In the genomic region with DNA sequence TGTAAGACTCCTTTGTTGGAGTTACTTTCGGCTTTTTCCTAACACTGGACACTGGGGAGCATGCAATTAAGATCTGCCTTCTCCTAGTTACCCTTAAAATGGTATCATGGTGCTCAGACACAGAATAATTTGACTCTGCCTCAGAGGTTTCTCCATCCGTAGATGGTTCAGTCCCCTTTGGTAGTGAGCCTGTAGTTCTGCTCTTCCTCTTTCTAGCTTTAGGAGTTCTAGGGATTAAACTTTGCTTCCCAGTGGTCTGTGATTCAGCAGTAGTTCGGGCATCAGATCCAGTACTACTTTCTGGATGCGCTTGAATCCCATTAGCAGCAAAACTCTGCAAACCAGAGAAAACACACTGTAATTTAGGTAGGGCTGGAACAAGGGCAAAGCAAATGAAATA, we compare ENCODE assay signal across 11 cellular contexts. TPM values are rescaled to one million over a fixed set of nuclear protein-coding genes. Genes with fewer than 3 reads are reported as not detected.
A peak's percentile ranks its signal among the peaks of the same experiment; 100 is the strongest.
DNase-seq lines count a peak whose midpoint lies in the region; ATAC-seq and TF ChIP-seq lines count a peak whose summit lies in the region.
"Had no signal": no experiment of that assay in that cellular context is flagged by ENCODE, and none has a peak within 500 bp of the region (broad histone marks: within the 10 kb centered on the region; RNA-seq: fewer than 3 reads in every experiment).

No MANE protein-coding gene starts in this region.

- H3K27ac Mint-ChIP-seq in activated CD8-positive, alpha-beta memory T cell treated with anti-CD3 and anti-CD28 coated beads, Interleukin-2, amount 10 ng/mL, durations not matched to agents 7 days and 5 days, result peak overlapping the region; percentile 96
- H3K27ac Mint-ChIP-seq in T-cell, result peak overlapping the region; percentile 64 to 99

- H3K9me3 Mint-ChIP-seq in activated CD8-positive, alpha-beta memory T cell treated with anti-CD3 and anti-CD28 coated beads, Interleukin-2, amount 10 ng/mL, durations not matched to agents 7 days and 5 days (ENCODE audit: low read depth), result no peaks in the 10 kb centered on the region
- no peaks in the 10 kb centered on the region for H3K9me3 Mint-ChIP-seq in T-cell

- peaks cover 9% of the 10 kb centered on the region for H3K36me3 ChIP-seq in fibroblast of lung (ENCODE audit: control insufficient read depth, insufficient read depth, low read length)
- H3K36me3 ChIP-seq in smooth muscle cell (ENCODE audit: low read depth), result peaks cover 13% of the 10 kb centered on the region

- H3K9me3 ChIP-seq in fibroblast of lung (ENCODE audit: control insufficient read depth, insufficient read depth, low read depth, low read length) (no peaks in the 10 kb centered on the region), smooth muscle cell (replicated peaks; ENCODE audit: low read depth) (no peaks in the 10 kb centered on the region)

- peaks cover 31% of the 10 kb centered on the region for H3K79me2 ChIP-seq in fibroblast of lung (ENCODE audit: control insufficient read depth, insufficient read depth, low read length)
- H3K79me2 ChIP-seq in smooth muscle cell (ENCODE audit: low read depth), result peaks cover 38% of the 10 kb centered on the region

- peaks cover 3% of the 10 kb centered on the region for H4K20me1 ChIP-seq in fibroblast of lung (ENCODE audit: control insufficient read depth, extremely low read depth, insufficient read depth, low read length)
- peaks cover 16% of the 10 kb centered on the region for H4K20me1 ChIP-seq in smooth muscle cell (ENCODE audit: low read depth)

- POLR2A ChIA-PET in T-cell (lab: Charles Lee), result interaction anchor here in 1 of 2 donors (0.7 kb wide), 1 partner anchor 10 kb away, joined by 3 read pairs; no protein-coding TSS in a partner anchor

- CTCF ChIA-PET in activated CD8-positive, alpha-beta memory T cell treated with anti-CD3 and anti-CD28 coated beads, Interleukin-2, amount 10 ng/mL, durations not matched to agents 7 days and 5 days (lab: Charles Lee), result interaction anchor here (0.6 to 3.8 kb wide), 2 partner anchors 31 to 32 kb away, joined by 3 to 15 read pairs; partner anchors contain the start of gene GCLM
- CTCF ChIA-PET in T-cell (lab: Charles Lee), result interaction anchor here in 1 of 2 donors (3.3 kb wide), 1 partner anchor 32 kb away, joined by 24 read pairs; no protein-coding TSS in a partner anchor

- peak overlapping the region in 2 of 4 experiments; percentile 98 to 100 for H3K4me3 ChIP-seq in fibroblast of lung (replicated peaks in 1 of 4; ENCODE audit: control extremely low read depth in 1 of 4, insufficient read depth in 1 of 4, low read depth in 3 of 4, low read length in 4 of 4)
- H3K4me3 ChIP-seq in smooth muscle cell, result no peak overlapping the region

- H3K4me1 ChIP-seq in fibroblast of lung (ENCODE audit: control insufficient read depth, extremely low read depth, insufficient read depth, low read length), result peaks cover 4% of the 10 kb centered on the region
- peaks cover 9% of the 10 kb centered on the region for H3K4me1 ChIP-seq in smooth muscle cell (ENCODE audit: low read depth)

- H3K27ac ChIP-seq in fibroblast of lung (ENCODE audit: insufficient read depth, low read length) (no peak overlapping the region), smooth muscle cell (ENCODE audit: low read depth) (peak overlapping the region; percentile 85)

- no peak overlapping the region for H2AFZ ChIP-seq in fibroblast of lung (ENCODE audit: low read length)
- no peak overlapping the region for H2AFZ ChIP-seq in smooth muscle cell (ENCODE audit: low read depth)

- H3K4me1 Mint-ChIP-seq in activated CD8-positive, alpha-beta memory T cell treated with anti-CD3 and anti-CD28 coated beads, Interleukin-2, amount 10 ng/mL, durations not matched to agents 7 days and 5 days, result peaks cover 37% of the 10 kb centered on the region
- H3K4me1 Mint-ChIP-seq in T-cell, result peaks cover 51 to 58% (median 57%) of the 10 kb centered on the region in 3 donors

- no peak for DNase-seq in activated CD8-positive, alpha-beta memory T cell treated with anti-CD3 and anti-CD28 coated beads, Interleukin-2, amount 10 ng/mL, durations not matched to agents 7 days and 5 days
- DNase-seq in activated CD8-positive, alpha-beta memory T cell treated with anti-CD3 and anti-CD28 coated beads for 24 hours, result no peak
- no peak for DNase-seq in T-cell
- DNase-seq in fibroblast of lung (ENCODE audit: low read depth in 2 of 2), result no peak
- DNase-seq in smooth muscle cell (lab: John Stamatoyannopoulos, UW; ENCODE audit: unreplicated experiment), result no peak
- no peak for DNase-seq in NCI-H69 (lab: John Stamatoyannopoulos, UW)
- no peak for DNase-seq in DMS79 treated with DMSO at 0.1 percent for 48 hours (lab: John Stamatoyannopoulos, UW)
- DNase-seq: activated CD4-positive, alpha-beta T cell treated with anti-CD3 and anti-CD28 coated beads, Interleukin-2, amount 50 U/mL, for 1 hour; MV-4-11; retina had no signal

- no peak for ATAC-seq in activated CD8-positive, alpha-beta memory T cell treated with anti-CD3 and anti-CD28 coated beads, Interleukin-2, amount 10 ng/mL, durations not matched to agents 7 days and 5 days
- ATAC-seq in T-cell (replicated peaks in 1 of 4) (no peak), GM19452 (IDR thresholded peaks at IDR 0.05; ENCODE audit: unreplicated experiment) (no peak)

- H3F3A ChIP-seq in smooth muscle cell (ENCODE audit: low read depth), result peaks cover 8% of the 10 kb centered on the region

- H3K9ac ChIP-seq in fibroblast of lung (ENCODE audit: insufficient read depth, low read length) (no peak overlapping the region), smooth muscle cell (ENCODE audit: low read depth) (peak overlapping the region; percentile 90)

- no peaks in the 10 kb centered on the region for H3K27me3 Mint-ChIP-seq in activated CD8-positive, alpha-beta memory T cell treated with anti-CD3 and anti-CD28 coated beads, Interleukin-2, amount 10 ng/mL, durations not matched to agents 7 days and 5 days
- H3K27me3 Mint-ChIP-seq in T-cell, result no peaks in the 10 kb centered on the region

- TF ChIP-seq CTCF in fibroblast of lung (conservative IDR thresholded peaks at IDR 0.05 in 1 of 2, IDR thresholded peaks at IDR 0.05 in 1 of 2; ENCODE audit: low read depth in 1 of 2, low read length in 2 of 2), result no peak
- TF ChIP-seq CTCF in smooth muscle cell (IDR thresholded peaks at IDR 0.05; ENCODE audit: borderline replicate concordance, insufficient read depth, poor library complexity, severe bottlenecking), result no peak

- H3K36me3 Mint-ChIP-seq in activated CD8-positive, alpha-beta memory T cell treated with anti-CD3 and anti-CD28 coated beads, Interleukin-2, amount 10 ng/mL, durations not matched to agents 7 days and 5 days, result peaks cover 36% of the 10 kb centered on the region
- H3K36me3 Mint-ChIP-seq in T-cell, result peaks cover 35% of the 10 kb centered on the region

- WGBS in smooth muscle cell (ENCODE audit: low lambda C conversion rate), result 96% methylated on average over 4 of the region's 4 CpGs

- no peaks in the 10 kb centered on the region for H3K27me3 ChIP-seq in fibroblast of lung (ENCODE audit: control insufficient read depth, insufficient read depth, low read length)
- no peaks in the 10 kb centered on the region for H3K27me3 ChIP-seq in smooth muscle cell (ENCODE audit: low read depth)

- H3K4me2 ChIP-seq in fibroblast of lung (ENCODE audit: extremely low read depth, insufficient read depth, low read length), result peak overlapping the region; percentile 36
- peak overlapping the region; percentile 81 for H3K4me2 ChIP-seq in smooth muscle cell

- H3K4me3 Mint-ChIP-seq in activated CD8-positive, alpha-beta memory T cell treated with anti-CD3 and anti-CD28 coated beads, Interleukin-2, amount 10 ng/mL, durations not matched to agents 7 days and 5 days, result peak overlapping the region; percentile 88
- peak overlapping the region; percentile 96 to 98 (median 96) for H3K4me3 Mint-ChIP-seq in T-cell

RNA-seq across cellular contexts. Expression of gene DNTTIP2, which starts 1.5 kb away (rescaled TPM):
- total RNA-seq in activated CD8-positive, alpha-beta memory T cell treated with anti-CD3 and anti-CD28 coated beads, Interleukin-2, amount 10 ng/mL, durations not matched to agents 7 days and 5 days, result 10 to 100 TPM; 60.8 to 74.5 TPM
- total RNA-seq in T-cell, result 10 to 100 TPM; 60.4 to 90.7 (median 69.8) TPM
- total RNA-seq in fibroblast of lung, result 19.2 and 20.8 TPM in 2 replicates
- 32.8 and 34.9 TPM in 2 replicates for polyA plus RNA-seq in fibroblast of lung
- polyA plus RNA-seq in fibroblast of lung (2012), result 38.2 and 48.1 TPM in 2 replicates
- polyA minus RNA-seq in fibroblast of lung (ENCODE audit: low replicate concordance), result 2.0 and 10.4 TPM in 2 replicates
- 42.7 and 51.0 TPM in 2 replicates for total RNA-seq in smooth muscle cell
- 37.9 and 44.9 TPM in 2 replicates for polyA plus RNA-seq in smooth muscle cell

RNA-seq across cellular contexts. Expression of gene GCLM, which starts 31.7 kb away (rescaled TPM):
- total RNA-seq in activated CD8-positive, alpha-beta memory T cell treated with anti-CD3 and anti-CD28 coated beads, Interleukin-2, amount 10 ng/mL, durations not matched to agents 7 days and 5 days, result 10 to 100 TPM; 24.3 to 25.7 TPM
- total RNA-seq in T-cell (10 to 100 TPM in 4 of 5 donors, 1 to 10 TPM in 1; 8.7 to 20.6 (median 17.9) TPM), fibroblast of lung (16.2 and 28.6 TPM in 2 replicates), smooth muscle cell (9.7 and 14.7 TPM in 2 replicates)
- polyA plus RNA-seq in fibroblast of lung (35.8 and 45.4 TPM in 2 replicates), smooth muscle cell (15.9 and 19.7 TPM in 2 replicates)
- 28.0 and 29.9 TPM in 2 replicates for polyA plus RNA-seq in fibroblast of lung (2012)
- 3.4 and 3.5 TPM in 2 replicates for polyA minus RNA-seq in fibroblast of lung (ENCODE audit: low replicate concordance)
